ENCODE assay signal across 9 cellular contexts in the genomic region with DNA sequence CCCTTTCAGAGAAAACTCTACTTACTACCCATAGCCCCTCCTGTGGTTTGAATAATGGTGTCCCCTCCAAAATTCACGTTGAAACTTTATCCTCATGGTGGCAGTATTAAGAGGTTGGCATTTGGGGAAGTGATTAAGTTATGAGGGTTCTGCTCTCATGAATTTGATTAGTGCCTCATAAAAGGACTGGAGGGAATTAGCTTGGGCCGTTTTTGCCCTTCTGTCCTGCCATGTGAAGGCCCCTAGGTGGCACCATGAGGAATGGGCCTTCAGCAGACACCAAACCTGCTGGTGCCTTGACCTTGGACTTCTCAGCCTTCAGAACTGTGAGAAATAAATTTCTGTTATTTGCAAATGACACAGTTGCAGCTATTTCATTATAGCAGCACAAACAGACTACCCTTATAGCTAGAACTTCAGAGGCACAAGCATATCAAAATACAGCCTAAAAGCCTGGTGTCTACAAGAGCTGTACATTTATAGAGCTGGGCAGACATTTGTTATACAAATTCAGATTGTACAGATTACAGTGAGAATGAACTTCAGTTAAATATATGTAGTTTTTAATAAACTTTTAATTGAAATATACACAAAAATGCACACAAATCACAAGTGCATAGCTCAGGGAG. TPM values are rescaled to one million over a fixed set of nuclear protein-coding genes. Genes with fewer than 3 reads are reported as not detected.
DNase-seq lines count a peak whose midpoint lies in the region; ATAC-seq and TF ChIP-seq lines count a peak whose summit lies in the region.
"Had no signal": no experiment of that assay in that cellular context is flagged by ENCODE, and none has a peak within 500 bp of the region (broad histone marks: within the 10 kb centered on the region; RNA-seq: fewer than 3 reads in every experiment).

No MANE protein-coding gene starts in this region.

- CTCF ChIA-PET in CD8-positive, alpha-beta T cell (lab: Charles Lee), result interaction anchor here (0.9 to 6.8 kb wide), 5 partner anchors 6 to 160 kb away, joined by 3 to 48 read pairs (median 5); no protein-coding TSS in a partner anchor

- no peak for DNase-seq in CD8-positive, alpha-beta T cell
- DNase-seq in GM20000 (ENCODE audit: low spot score) (no peak), SK-MEL-5 (ENCODE audit: low read depth, low spot score) (peak; percentile 58), kidney epithelial cell (ENCODE audit: low read depth) (no peak), uterus (no peak), islet precursor cell (no peak)
- DNase-seq in activated effector memory CD4-positive, alpha-beta T cell treated with anti-CD3 and anti-CD28 coated beads, Interleukin-2, amount 50 U/mL, for 16 hours, result no peak

- H3K27ac ChIP-seq in CD8-positive, alpha-beta T cell (ENCODE audit: low read depth, low read length), result no peak overlapping the region
- no peak overlapping the region for H3K27ac ChIP-seq in uterus
- H3K27ac ChIP-seq: pancreas had no signal

- peaks cover 23% of the 10 kb centered on the region for H3K4me1 ChIP-seq in CD8-positive, alpha-beta T cell (ENCODE audit: insufficient read depth, low read length)
- no peaks in the 10 kb centered on the region for H3K4me1 ChIP-seq in uterus

- TF ChIP-seq POLR2A in uterus (IDR thresholded peaks at IDR 0.05), result no peak

- ATAC-seq in CD8-positive, alpha-beta T cell, result no peak
- ATAC-seq in HG02588 (IDR thresholded peaks at IDR 0.05; ENCODE audit: unreplicated experiment), result no peak
- ATAC-seq: pancreas had no signal

- no peaks in the 10 kb centered on the region for H3K9me3 Mint-ChIP-seq in CD8-positive, alpha-beta T cell

- H3K9me3 ChIP-seq in CD8-positive, alpha-beta T cell (ENCODE audit: low read length), result no peaks in the 10 kb centered on the region
- no peaks in the 10 kb centered on the region for H3K9me3 ChIP-seq in uterus
- H3K9me3 ChIP-seq: pancreas had no signal

- no peak overlapping the region for H3K4me3 Mint-ChIP-seq in CD8-positive, alpha-beta T cell

- H3K4me3 ChIP-seq in CD8-positive, alpha-beta T cell (ENCODE audit: low read depth, low read length), result no peak overlapping the region
- no peak overlapping the region for H3K4me3 ChIP-seq in kidney epithelial cell (ENCODE audit: low read depth, low read length)
- no peak overlapping the region for H3K4me3 ChIP-seq in uterus
- H3K4me3 ChIP-seq: pancreas had no signal

- H3K27ac Mint-ChIP-seq in CD8-positive, alpha-beta T cell, result peak overlapping the region; percentile 61

- TF ChIP-seq CTCF in CD8-positive, alpha-beta T cell (IDR thresholded peaks at IDR 0.05), result no peak
- TF ChIP-seq CTCF in GM20000 (IDR thresholded peaks at IDR 0.05; ENCODE audit: extremely low read depth, missing control alignments), result peak; percentile 34
- TF ChIP-seq CTCF in kidney epithelial cell (IDR thresholded peaks at IDR 0.05; ENCODE audit: insufficient read depth, low read length, poor library complexity, severe bottlenecking), result peak; percentile 48
- no peak for TF ChIP-seq CTCF in uterus (IDR thresholded peaks at IDR 0.05)

- in situ Hi-C loops in SK-MEL-5 (cut with HindIII; ENCODE audit: low pct_unique_long_range_greater_than_20kb, low sequenced_read_pairs), result no loop called here

- H3K27me3 Mint-ChIP-seq in CD8-positive, alpha-beta T cell (ENCODE audit: low read depth), result no peaks in the 10 kb centered on the region

- no peaks in the 10 kb centered on the region for H3K27me3 ChIP-seq in CD8-positive, alpha-beta T cell (ENCODE audit: insufficient read depth, low read length)
- H3K27me3 ChIP-seq in kidney epithelial cell (ENCODE audit: control insufficient read depth, insufficient read depth, low read length) (no peaks in the 10 kb centered on the region), uterus (no peaks in the 10 kb centered on the region)
- H3K27me3 ChIP-seq: pancreas had no signal

- H3K36me3 ChIP-seq in CD8-positive, alpha-beta T cell (ENCODE audit: insufficient read depth, low read length), result no peaks in the 10 kb centered on the region
- H3K36me3 ChIP-seq in kidney epithelial cell (ENCODE audit: control insufficient read depth, insufficient read depth, low read length) (no peaks in the 10 kb centered on the region), uterus (no peaks in the 10 kb centered on the region)
- H3K36me3 ChIP-seq: pancreas had no signal

- POLR2A ChIA-PET in CD8-positive, alpha-beta T cell (lab: Charles Lee), result no interaction called here

- H3K4me1 Mint-ChIP-seq in CD8-positive, alpha-beta T cell (ENCODE audit: low read depth), result peaks cover 30% of the 10 kb centered on the region

- peaks cover 5% of the 10 kb centered on the region for H3K36me3 Mint-ChIP-seq in CD8-positive, alpha-beta T cell

- intact Hi-C loops in CD8-positive, alpha-beta T cell (cut with DNase I, micrococcal nuclease), result loop anchor here (5.0 to 10.0 kb wide), 3 partner anchors 841 to 1248 kb away; partner anchors contain the start of genes FAM210A (in 1 of the 2), MPPE1 (in 1 of the 2), RNMT (in 1 of the 2) and ZNF519 (in 1 of the 2)
- intact Hi-C loops in uterus (cut with DNase I; ENCODE audit: low total_unique reads), result no loop called here

RNA-seq across cellular contexts. Expression of gene PTPN2, which starts 2.6 kb away (rescaled TPM):
- 10 to 100 TPM; 61.7 to 62.8 TPM for total RNA-seq in CD8-positive, alpha-beta T cell
- total RNA-seq in SK-MEL-5 (2014; rRNA removed; shearing (Covaris generic)), result 31.1 and 39.6 TPM in 2 replicates
- polyA plus RNA-seq in SK-MEL-5 (2015; cell fraction: cytosol; rRNA removed), result 14.4 and 18.4 TPM in 2 replicates
- 46.0 and 54.6 TPM in 2 replicates for polyA plus RNA-seq in SK-MEL-5 (2015; cell fraction: nucleus; rRNA removed)
- total RNA-seq in kidney epithelial cell, result 28.2 and 38.5 TPM in 2 replicates
- total RNA-seq in uterus, result 10 to 100 TPM; 22.9 to 57.6 (median 37.5) TPM

Comparison
In these comparisons a context has a peak if more than half of its experiments do, and no peak if none do; other contexts are left out.
1. CTCF ChIP-seq: peak in GM20000 (single experiment) and kidney epithelial cell (single experiment); none in CD8-positive, alpha-beta T cell (single experiment) and uterus (0 of 4).